1 cellular context compared by ENCODE assay signal in the genomic region with DNA sequence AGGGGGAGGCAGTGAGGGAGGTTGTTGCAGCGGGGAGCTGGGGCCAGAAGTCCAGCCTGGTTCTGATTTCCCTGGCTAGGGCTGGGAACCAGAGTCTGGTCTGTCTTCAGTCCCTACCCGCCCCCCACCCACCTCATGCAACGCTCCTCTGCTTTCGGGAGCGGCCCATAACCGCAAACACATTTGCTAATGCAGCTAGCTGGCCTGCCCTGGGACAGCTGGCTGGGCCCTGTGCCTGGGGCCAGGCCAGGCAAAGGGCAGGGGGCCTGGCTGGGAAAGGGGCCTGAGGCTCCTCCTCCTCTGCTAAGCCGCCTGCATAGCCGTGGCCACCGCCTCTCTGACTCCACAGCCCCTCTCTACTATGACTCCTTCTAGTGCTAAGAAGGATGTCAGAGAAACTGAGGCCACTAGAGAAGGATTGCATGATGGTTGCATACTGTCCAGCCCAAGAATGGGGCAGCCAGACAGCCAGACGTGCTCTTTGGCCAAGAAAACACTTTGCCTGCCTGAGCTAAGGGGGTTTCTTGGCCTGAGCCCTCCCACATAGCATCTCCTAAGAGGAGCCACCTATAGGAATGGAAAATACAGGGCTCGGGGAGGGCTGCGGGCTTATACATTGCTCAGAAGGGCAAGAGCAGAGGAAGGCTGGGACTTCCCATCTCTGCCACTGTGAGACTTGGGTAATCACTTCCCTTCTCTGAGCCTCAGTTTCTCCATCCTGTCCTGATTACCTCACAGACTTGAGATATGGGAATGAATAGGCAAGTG.
TF ChIP-seq lines count a peak whose summit lies in the region.

No MANE protein-coding gene starts in this region.

TF ChIP-seq in IMR-90, 13 proteins besides CTCF, POLR2A, EP300 and RAD21:
- TF ChIP-seq BHLHE40 (IDR thresholded peaks at IDR 0.05; ENCODE audit: low read depth, low read length) (no peak), MAFK (IDR thresholded peaks at IDR 0.05; ENCODE audit: low read depth, low read length) (no peak), RFX5 (IDR thresholded peaks at IDR 0.05; ENCODE audit: low read depth, low read length) (no peak), MXI1 (IDR thresholded peaks at IDR 0.05; ENCODE audit: borderline replicate concordance, low read depth, low read length) (no peak), SMC3 (IDR thresholded peaks at IDR 0.05; ENCODE audit: low read depth, low read length) (no peak)
